Comparison of ENCODE assay signal across 1 cellular context in the genomic region with DNA sequence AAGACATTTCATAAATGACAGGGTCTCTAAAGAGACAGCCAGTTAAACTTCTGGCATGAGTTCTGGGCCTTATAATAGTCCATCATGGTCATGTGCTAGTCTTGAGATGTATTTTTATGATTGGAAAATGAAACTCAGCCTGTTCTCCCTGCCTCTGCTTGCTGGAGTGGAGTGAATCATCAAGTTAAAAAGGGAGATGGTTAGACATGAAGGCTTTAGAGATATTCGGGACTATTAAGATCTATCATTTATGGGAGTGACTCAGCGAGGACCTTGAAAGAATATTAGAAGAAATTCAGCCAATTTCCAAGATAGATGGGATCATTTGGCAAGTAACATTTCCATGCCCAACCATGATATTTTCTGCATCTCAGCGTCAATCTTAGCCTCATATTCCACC.
TF ChIP-seq lines count a peak whose summit lies in the region.

No MANE protein-coding gene starts in this region.

TF ChIP-seq in SK-N-SH, 30 proteins besides CTCF, POLR2A, EP300 and RAD21 (continued from another document):
- no peak for TF ChIP-seq RXRA (IDR thresholded peaks at IDR 0.05; ENCODE audit: borderline replicate concordance, low read depth)
- TF ChIP-seq SIN3A (IDR thresholded peaks at IDR 0.05; ENCODE audit: borderline replicate concordance, low read depth, low read length), result no peak
- TF ChIP-seq, protein P1, sequence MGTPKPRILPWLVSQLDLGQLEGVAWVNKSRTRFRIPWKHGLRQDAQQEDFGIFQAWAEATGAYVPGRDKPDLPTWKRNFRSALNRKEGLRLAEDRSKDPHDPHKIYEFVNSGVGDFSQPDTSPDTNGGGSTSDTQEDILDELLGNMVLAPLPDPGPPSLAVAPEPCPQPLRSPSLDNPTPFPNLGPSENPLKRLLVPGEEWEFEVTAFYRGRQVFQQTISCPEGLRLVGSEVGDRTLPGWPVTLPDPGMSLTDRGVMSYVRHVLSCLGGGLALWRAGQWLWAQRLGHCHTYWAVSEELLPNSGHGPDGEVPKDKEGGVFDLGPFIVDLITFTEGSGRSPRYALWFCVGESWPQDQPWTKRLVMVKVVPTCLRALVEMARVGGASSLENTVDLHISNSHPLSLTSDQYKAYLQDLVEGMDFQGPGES (IDR thresholded peaks at IDR 0.05; ENCODE audit: low read depth, low read length), result no peak
- TF ChIP-seq NFIC (IDR thresholded peaks at IDR 0.05; ENCODE audit: borderline replicate concordance), result peak; percentile 53; the same call in 1 of the 2 replicates
- TF ChIP-seq MEF2A (IDR thresholded peaks at IDR 0.05; ENCODE audit: borderline replicate concordance, low read depth), result peak; percentile 74
- peak; percentile 62; the same call in 1 of the 2 replicates for TF ChIP-seq FOXM1 (IDR thresholded peaks at IDR 0.05; ENCODE audit: low read depth)
- peak; percentile 63 for TF ChIP-seq TCF12 (IDR thresholded peaks at IDR 0.05)
- no peak for TF ChIP-seq ELF1 (IDR thresholded peaks at IDR 0.05)
- TF ChIP-seq, protein P2, sequence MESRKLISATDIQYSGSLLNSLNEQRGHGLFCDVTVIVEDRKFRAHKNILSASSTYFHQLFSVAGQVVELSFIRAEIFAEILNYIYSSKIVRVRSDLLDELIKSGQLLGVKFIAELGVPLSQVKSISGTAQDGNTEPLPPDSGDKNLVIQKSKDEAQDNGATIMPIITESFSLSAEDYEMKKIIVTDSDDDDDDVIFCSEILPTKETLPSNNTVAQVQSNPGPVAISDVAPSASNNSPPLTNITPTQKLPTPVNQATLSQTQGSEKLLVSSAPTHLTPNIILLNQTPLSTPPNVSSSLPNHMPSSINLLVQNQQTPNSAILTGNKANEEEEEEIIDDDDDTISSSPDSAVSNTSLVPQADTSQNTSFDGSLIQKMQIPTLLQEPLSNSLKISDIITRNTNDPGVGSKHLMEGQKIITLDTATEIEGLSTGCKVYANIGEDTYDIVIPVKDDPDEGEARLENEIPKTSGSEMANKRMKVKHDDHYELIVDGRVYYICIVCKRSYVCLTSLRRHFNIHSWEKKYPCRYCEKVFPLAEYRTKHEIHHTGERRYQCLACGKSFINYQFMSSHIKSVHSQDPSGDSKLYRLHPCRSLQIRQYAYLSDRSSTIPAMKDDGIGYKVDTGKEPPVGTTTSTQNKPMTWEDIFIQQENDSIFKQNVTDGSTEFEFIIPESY (IDR thresholded peaks at IDR 0.05; ENCODE audit: borderline replicate concordance, low read depth), result no peak
- TF ChIP-seq POLR2AphosphoS5 (IDR thresholded peaks at IDR 0.05; ENCODE audit: low read depth, low read length), result no peak; the same call in 1 of the 2 replicates
- TF ChIP-seq, protein P3, sequence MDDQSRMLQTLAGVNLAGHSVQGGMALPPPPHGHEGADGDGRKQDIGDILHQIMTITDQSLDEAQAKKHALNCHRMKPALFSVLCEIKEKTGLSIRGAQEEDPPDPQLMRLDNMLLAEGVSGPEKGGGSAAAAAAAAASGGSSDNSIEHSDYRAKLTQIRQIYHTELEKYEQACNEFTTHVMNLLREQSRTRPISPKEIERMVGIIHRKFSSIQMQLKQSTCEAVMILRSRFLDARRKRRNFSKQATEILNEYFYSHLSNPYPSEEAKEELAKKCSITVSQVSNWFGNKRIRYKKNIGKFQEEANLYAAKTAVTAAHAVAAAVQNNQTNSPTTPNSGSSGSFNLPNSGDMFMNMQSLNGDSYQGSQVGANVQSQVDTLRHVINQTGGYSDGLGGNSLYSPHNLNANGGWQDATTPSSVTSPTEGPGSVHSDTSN (IDR thresholded peaks at IDR 0.05), result peak; percentile 67
- peak; percentile 84 for TF ChIP-seq JUND (IDR thresholded peaks at IDR 0.05)
- TF ChIP-seq FOSL2 (IDR thresholded peaks at IDR 0.05; ENCODE audit: borderline replicate concordance, low read depth), result peak; percentile 88; the same call in 1 of the 2 replicates
- no peak for TF ChIP-seq RCOR1 (IDR thresholded peaks at IDR 0.05; ENCODE audit: low read length)
- TF ChIP-seq GATA2 (CRISPR knock-in tag; IDR thresholded peaks at IDR 0.05), result no peak
